In genomic region chr2:73933194-73933593, GRCh38 we compare ENCODE assay signal across 16 cellular contexts. TPM values are rescaled to one million over a fixed set of nuclear protein-coding genes. Genes with fewer than 3 reads are reported as not detected.
DNase-seq lines count a peak whose midpoint lies in the region; ATAC-seq and TF ChIP-seq lines count a peak whose summit lies in the region.
"Had no signal": no experiment of that assay in that cellular context is flagged by ENCODE, and none has a peak within 500 bp of the region (broad histone marks: within the 10 kb centered on the region; RNA-seq: fewer than 3 reads in every experiment).

No MANE protein-coding gene starts in this region.

- TF ChIP-seq EP300 in SK-N-SH (IDR thresholded peaks at IDR 0.05; ENCODE audit: borderline replicate concordance in 1 of 2, low read depth in 1 of 2, low read length in 1 of 2) (no peak), sigmoid colon (IDR thresholded peaks at IDR 0.05) (no peak)

- intact Hi-C loops in sigmoid colon (cut with DNase I) = loop anchor here (10.0 kb wide), 1 partner anchor 152 kb away; no protein-coding TSS in a partner anchor

- H3K4me2 ChIP-seq in SK-N-SH = no peak overlapping the region
- H3K4me2 ChIP-seq: A549 had no signal

- H3K36me3 Mint-ChIP-seq in activated naive CD8-positive, alpha-beta T cell treated with anti-CD3 and anti-CD28 coated beads, Interleukin-2, amount 50 U/mL, for 24 hours (ENCODE audit: low read depth) = peaks cover 37% of the 10 kb centered on the region
- H3K36me3 Mint-ChIP-seq in nephron progenitor cell (ENCODE audit: low read depth) = peaks cover 26% of the 10 kb centered on the region

- TF ChIP-seq RAD21 in SK-N-SH (IDR thresholded peaks at IDR 0.05; ENCODE audit: low read length) = no peak

- peaks cover 97% of the 10 kb centered on the region for H3K79me2 ChIP-seq in SK-N-SH (ENCODE audit: insufficient read depth)

- H3K4me1 ChIP-seq in SK-N-SH (ENCODE audit: control insufficient read depth in 1 of 2, insufficient read depth in 2 of 2, low read depth in 1 of 2, low read length in 1 of 2) (peaks cover 22 to 34% of the 10 kb centered on the region in 2 experiments), sigmoid colon (peaks cover 0 to 37% (median 21%) of the 10 kb centered on the region in 4 donors)

- H3K4me3 ChIP-seq in SK-N-SH (ENCODE audit: low read depth in 2 of 2, low read length in 1 of 2) = no peak overlapping the region
- H3K4me3 ChIP-seq in sigmoid colon = no peak overlapping the region
- H3K4me3 ChIP-seq: A549 had no signal

- peaks cover 98% of the 10 kb centered on the region for H4K20me1 ChIP-seq in SK-N-SH (ENCODE audit: insufficient read depth)

- no peaks in the 10 kb centered on the region for H3K9me2 ChIP-seq in SK-N-SH

- H3K9me3 ChIP-seq in SK-N-SH (no peaks in the 10 kb centered on the region), sigmoid colon (no peaks in the 10 kb centered on the region)
- H3K9me3 ChIP-seq: A549 had no signal

- 97% methylated on average over 3 of the region's 3 CpGs for WGBS in SK-N-SH (ENCODE audit: low lambda C conversion rate)
- WGBS in sigmoid colon, 2 donors = 90 to 93% methylated on average over 3 of the region's 3 CpGs

- H3K27ac Mint-ChIP-seq in activated naive CD8-positive, alpha-beta T cell treated with anti-CD3 and anti-CD28 coated beads, Interleukin-2, amount 50 U/mL, for 24 hours = peak overlapping the region; percentile 10
- peak overlapping the region; percentile 90 for H3K27ac Mint-ChIP-seq in nephron progenitor cell

- H3K27ac ChIP-seq in SK-N-SH (ENCODE audit: low read depth in 2 of 2, low read length in 1 of 2) (no peak overlapping the region), sigmoid colon (no peak overlapping the region)
- H3K27ac ChIP-seq: A549 had no signal

- no peak overlapping the region for H3K9ac ChIP-seq in SK-N-SH

- TF ChIP-seq CTCF in SK-N-SH (IDR thresholded peaks at IDR 0.05) (no peak), nephron progenitor cell (IDR thresholded peaks at IDR 0.05) (no peak), sigmoid colon (IDR thresholded peaks at IDR 0.05) (no peak)

- H3K4me3 Mint-ChIP-seq in activated naive CD8-positive, alpha-beta T cell treated with anti-CD3 and anti-CD28 coated beads, Interleukin-2, amount 50 U/mL, for 24 hours = peak overlapping the region; percentile 28
- no peak overlapping the region for H3K4me3 Mint-ChIP-seq in nephron progenitor cell

- POLR2A ChIA-PET in SK-N-SH (lab: Yijun Ruan, JAX) = no interaction called here

- CTCF ChIA-PET in SK-N-SH (lab: Yijun Ruan, JAX) = interaction anchor here (0.8 to 1.5 kb wide), 2 partner anchors 54 to 187 kb away, joined by 3 to 4 read pairs; no protein-coding TSS in a partner anchor

- no peak for ATAC-seq in SK-N-SH treated with all-trans-retinoic acid at 6 μM for 48 hours
- no peak for ATAC-seq in activated naive CD8-positive, alpha-beta T cell treated with anti-CD3 and anti-CD28 coated beads, Interleukin-2, amount 50 U/mL, for 24 hours
- ATAC-seq: A549 had no signal

- TF ChIP-seq POLR2A in sigmoid colon (IDR thresholded peaks at IDR 0.05) = no peak

- H3K36me3 ChIP-seq in SK-N-SH (replicated peaks in 1 of 2; ENCODE audit: control insufficient read depth in 1 of 2, insufficient read depth in 2 of 2, low read length in 1 of 2) = peaks cover 17 to 39% of the 10 kb centered on the region in 2 experiments
- peaks cover 0 to 8% (median 0%) of the 10 kb centered on the region in 4 donors for H3K36me3 ChIP-seq in sigmoid colon

- H2AFZ ChIP-seq in SK-N-SH (ENCODE audit: low read depth) = no peak overlapping the region

- no peaks in the 10 kb centered on the region for H3K27me3 Mint-ChIP-seq in activated naive CD8-positive, alpha-beta T cell treated with anti-CD3 and anti-CD28 coated beads, Interleukin-2, amount 50 U/mL, for 24 hours
- H3K27me3 Mint-ChIP-seq in nephron progenitor cell (ENCODE audit: low read depth, poor library complexity) = no peaks in the 10 kb centered on the region
- H3K27me3 Mint-ChIP-seq: activated CD4-positive, alpha-beta T cell treated with anti-CD3 and anti-CD28 coated beads, Interleukin-2, amount 10 ng/mL, durations not matched to agents 24 days and 14 days had no signal

- no peak for DNase-seq in SK-N-SH
- peak; percentile 4 for DNase-seq in NCI-H2081 treated with DMSO at 0.1 percent for 48 hours (lab: John Stamatoyannopoulos, UW)
- DNase-seq in activated naive CD8-positive, alpha-beta T cell treated with anti-CD3 and anti-CD28 coated beads, Interleukin-2, amount 50 U/mL, for 24 hours = no peak
- no peak for DNase-seq in nephron progenitor cell
- no peak for DNase-seq in OCI-M2 (lab: John Stamatoyannopoulos, UW; ENCODE audit: unreplicated experiment)
- DNase-seq in LoVo (ENCODE audit: low spot score) = no peak
- DNase-seq in sigmoid colon = no peak
- DNase-seq: activated CD4-positive, alpha-beta T cell treated with anti-CD3 and anti-CD28 coated beads, Interleukin-2, amount 10 ng/mL, durations not matched to agents 24 days and 14 days; activated gamma-delta T cell treated with Interleukin-2 at 50 U/mL for 16 hours; Calu3; NCI-H187; stimulated activated CD4-positive, alpha-beta T cell treated with anti-CD3 and anti-CD28 coated beads, Interleukin-12 subunit alpha, Interleukin-12 subunit beta, amount 100 ng/mL, for 4 hours; trophoblast cell had no signal

- H3K4me1 Mint-ChIP-seq in activated naive CD8-positive, alpha-beta T cell treated with anti-CD3 and anti-CD28 coated beads, Interleukin-2, amount 50 U/mL, for 24 hours = peaks cover 83% of the 10 kb centered on the region
- peaks cover 31% of the 10 kb centered on the region for H3K4me1 Mint-ChIP-seq in nephron progenitor cell

- H3K27me3 ChIP-seq in SK-N-SH (ENCODE audit: insufficient read depth) (no peaks in the 10 kb centered on the region), sigmoid colon (no peaks in the 10 kb centered on the region)

- no peaks in the 10 kb centered on the region for H3K9me3 Mint-ChIP-seq in activated naive CD8-positive, alpha-beta T cell treated with anti-CD3 and anti-CD28 coated beads, Interleukin-2, amount 50 U/mL, for 24 hours
- no peaks in the 10 kb centered on the region for H3K9me3 Mint-ChIP-seq in nephron progenitor cell
- H3K9me3 Mint-ChIP-seq: activated CD4-positive, alpha-beta T cell treated with anti-CD3 and anti-CD28 coated beads, Interleukin-2, amount 10 ng/mL, durations not matched to agents 24 days and 14 days had no signal

- peaks cover 29% of the 10 kb centered on the region for H3F3A ChIP-seq in SK-N-SH (replicated peaks; ENCODE audit: insufficient read depth)

TF ChIP-seq in SK-N-SH, 30 proteins besides CTCF, POLR2A, EP300 and RAD21:
- TF ChIP-seq USF1 (IDR thresholded peaks at IDR 0.05; ENCODE audit: borderline replicate concordance, low read depth) (no peak), SIN3A (IDR thresholded peaks at IDR 0.05; ENCODE audit: borderline replicate concordance, low read depth, low read length) (no peak), FOSL2 (IDR thresholded peaks at IDR 0.05; ENCODE audit: borderline replicate concordance, low read depth) (peak; percentile 2; the same call in 1 of the 2 replicates)

TF ChIP-seq in SK-N-SH treated with all-trans-retinoic acid at 6 μM for 48 hours, 23 proteins besides CTCF, POLR2A, EP300 and RAD21:
- no peak for TF ChIP-seq BACH2 (CRISPR knock-in tag; IDR thresholded peaks at IDR 0.05; ENCODE audit: borderline replicate concordance)
- TF ChIP-seq RARB (CRISPR knock-in tag; IDR thresholded peaks at IDR 0.05) = no peak
- no peak for TF ChIP-seq ZNF70 (CRISPR knock-in tag; IDR thresholded peaks at IDR 0.05)
- no peak for TF ChIP-seq POU6F1 (CRISPR knock-in tag; IDR thresholded peaks at IDR 0.05; ENCODE audit: borderline replicate concordance, low read depth)
- no peak for TF ChIP-seq TCF4 (CRISPR knock-in tag; IDR thresholded peaks at IDR 0.05; ENCODE audit: borderline replicate concordance)
- TF ChIP-seq ZNF565 (CRISPR knock-in tag; conservative IDR thresholded peaks at IDR 0.05; ENCODE audit: low read depth) = no peak
- no peak for TF ChIP-seq ZC3H10 (CRISPR knock-in tag; IDR thresholded peaks at IDR 0.05)
TF ChIP-seq in SK-N-SH treated with all-trans-retinoic acid at 6 μM for 48 hours: peak in this region for 0.

RNA-seq across cellular contexts. Expression of gene DGUOK, which starts 6.5 kb away (rescaled TPM):
- polyA plus RNA-seq in SK-N-SH (2012; rRNA removed) (122 and 130 TPM in 2 replicates), sigmoid colon (100 to 1,000 TPM in 1 of 3 donors, 10 to 100 TPM in 2; 89.3 to 132 (median 96.7) TPM)
- polyA plus RNA-seq in SK-N-SH (2012; cell fraction: cytosol; rRNA removed) = 128 and 130 TPM in 2 replicates
- 56.8 and 62.7 TPM in 2 replicates for polyA plus RNA-seq in SK-N-SH (2012; cell fraction: nucleus; rRNA removed)
- 10 to 100 TPM; 31.6 to 48.1 (median 39.3) TPM for total RNA-seq in sigmoid colon

RNA-seq across cellular contexts. Expression of gene ACTG2, which starts 40.4 kb away (rescaled TPM):
- polyA plus RNA-seq in SK-N-SH (2012; rRNA removed) = 0.10 and 0.25 TPM in 2 replicates
- 0.09 and 0.17 TPM in 2 replicates for polyA plus RNA-seq in SK-N-SH (2012; cell fraction: cytosol; rRNA removed)
- polyA plus RNA-seq in SK-N-SH (2012; cell fraction: nucleus; rRNA removed) = 0.18 and 0.26 TPM in 2 replicates
- total RNA-seq in sigmoid colon = over 10,000 TPM in 1 of 4 donors, 1,000 to 10,000 TPM in 3; 3,612 to 10,290 (median 5,643) TPM
- 100 to 1,000 TPM in 2 of 3 donors, 10 to 100 TPM in 1; 16.9 to 441 (median 104) TPM for polyA plus RNA-seq in sigmoid colon
- total RNA-seq: activated CD4-positive, alpha-beta T cell treated with anti-CD3 and anti-CD28 coated beads, Interleukin-2, amount 10 ng/mL, durations not matched to agents 24 days and 14 days; Calu3; T-helper 1 cell treated with Interleukin-12 subunit alpha and Interleukin-12 subunit beta and Interleukin-4 antibody, amounts not matched to agents 30 ng/mL and 1 ng/mL, for 36 hours had no signal

RNA-seq across cellular contexts. Expression of gene TET3, which starts 51.5 kb away (rescaled TPM):
- polyA plus RNA-seq in SK-N-SH (2012; rRNA removed) (1.6 TPM in 2 replicates), sigmoid colon (1 to 10 TPM; 1.8 to 9.6 (median 2.5) TPM)
- polyA plus RNA-seq in SK-N-SH (2012; cell fraction: cytosol; rRNA removed) = 1.5 and 1.6 TPM in 2 replicates
- polyA plus RNA-seq in SK-N-SH (2012; cell fraction: nucleus; rRNA removed) = 7.2 and 8.0 TPM in 2 replicates
- total RNA-seq in sigmoid colon = 1 to 10 TPM; 3.1 to 5.8 (median 3.6) TPM

Comparison
In these comparisons a context has a peak if more than half of its experiments do, and no peak if none do; other contexts are left out.
1. RNA of gene ACTG2, which starts 40.4 kb away (polyA plus RNA-seq): 16.9 to 441 TPM in sigmoid colon; 0.09 to 0.26 TPM in SK-N-SH; every median in the first group is over 10 times any median in the second.